Comparison of ENCODE assay signal across 10 cellular contexts in genomic region chr3:156760333-156760732, GRCh38.
DNase-seq lines count a peak whose midpoint lies in the region; ATAC-seq and TF ChIP-seq lines count a peak whose summit lies in the region.
"Had no signal": no experiment of that assay in that cellular context is flagged by ENCODE, and none has a peak within 500 bp of the region (broad histone marks: within the 10 kb centered on the region; RNA-seq: fewer than 3 reads in every experiment).

No MANE protein-coding gene starts in this region.

- H3K27me3 ChIP-seq in esophagus squamous epithelium, result no peaks in the 10 kb centered on the region
- H3K27me3 ChIP-seq in BE2C, result peaks cover 1% of the 10 kb centered on the region; the same call in 1 of the 2 replicates

- intact Hi-C loops in posterior vena cava (cut with DNase I), result no loop called here
- intact Hi-C loops in esophagus squamous epithelium (cut with DNase I), result no loop called here

- no peak overlapping the region for H3K4me3 ChIP-seq in foreskin fibroblast (ENCODE audit: low read depth in 1 of 2, low read length in 2 of 2)
- H3K4me3 ChIP-seq in esophagus squamous epithelium, result no peak overlapping the region
- H3K4me3 ChIP-seq in BE2C (ENCODE audit: low read depth, low read length), result no peak overlapping the region

- TF ChIP-seq POLR2A in esophagus squamous epithelium (IDR thresholded peaks at IDR 0.05), result no peak

- DNase-seq in foreskin fibroblast (peak; percentile 15 to 27), posterior vena cava (ENCODE audit: low spot score) (no peak), esophagus squamous epithelium (lab: John Stamatoyannopoulos, UW) (no peak), BE2C (no peak)
- no peak for DNase-seq in activated CD4-positive, CD25-positive, alpha-beta regulatory T cell (lab: John Stamatoyannopoulos, UW)
- DNase-seq: central memory CD4-positive, alpha-beta T cell; DMS79 had no signal

- ATAC-seq in GM18858 (IDR thresholded peaks at IDR 0.05; ENCODE audit: unreplicated experiment) (peak; percentile 82), GM21529 (IDR thresholded peaks at IDR 0.05; ENCODE audit: unreplicated experiment) (peak; percentile 91), HG03378 (IDR thresholded peaks at IDR 0.05; ENCODE audit: unreplicated experiment) (peak; percentile 95)

- H3K9me3 ChIP-seq in esophagus squamous epithelium (no peaks in the 10 kb centered on the region), BE2C (no peaks in the 10 kb centered on the region)

- peaks cover 0 to 27% (median 6%) of the 10 kb centered on the region in 3 donors for H3K4me1 ChIP-seq in esophagus squamous epithelium
- no peaks in the 10 kb centered on the region for H3K4me1 ChIP-seq in BE2C

- TF ChIP-seq CTCF in foreskin fibroblast (IDR thresholded peaks at IDR 0.05; ENCODE audit: low read depth, low read length) (no peak), esophagus squamous epithelium (IDR thresholded peaks at IDR 0.05) (no peak), BE2C (IDR thresholded peaks at IDR 0.05; ENCODE audit: low read depth, low read length) (no peak)

- peak overlapping the region in 2 of 4 donors; percentile 9 to 59 for H3K27ac ChIP-seq in esophagus squamous epithelium

- H3K36me3 ChIP-seq in esophagus squamous epithelium, result no peaks in the 10 kb centered on the region
- no peaks in the 10 kb centered on the region for H3K36me3 ChIP-seq in BE2C

Comparison
In these comparisons a context has a peak if more than half of its experiments do, and no peak if none do; other contexts are left out.
1. DNase-seq: peak in foreskin fibroblast (2 of 2); none in posterior vena cava (single experiment), activated CD4-positive, CD25-positive, alpha-beta regulatory T cell (0 of 4), esophagus squamous epithelium (single experiment) and BE2C (single experiment).
2. Peak in every context shown above with its lines, with median percentiles within 50 percentile points of each other: ATAC-seq.